ENCODE assay signal across 16 cellular contexts in genomic region chr16:85480727-85481101, GRCh38.
DNase-seq lines count a peak whose midpoint lies in the region; ATAC-seq and TF ChIP-seq lines count a peak whose summit lies in the region.
"Had no signal": no experiment of that assay in that cellular context is flagged by ENCODE, and none has a peak within 500 bp of the region (broad histone marks: within the 10 kb centered on the region; RNA-seq: fewer than 3 reads in every experiment).

No MANE protein-coding gene starts in this region.

- WGBS in mesenchymal stem cell: 86% methylated on average over 18 of the region's 18 CpGs
- WGBS in prostate gland: 75% methylated on average over 18 of the region's 18 CpGs

- H3K18ac ChIP-seq in mesenchymal stem cell (ENCODE audit: low read depth in 1 of 2, low read length in 2 of 2): no peak overlapping the region

- H3K36me3 ChIP-seq in BE2C: no peaks in the 10 kb centered on the region
- H3K36me3 ChIP-seq in mesenchymal stem cell (ENCODE audit: control insufficient read depth in 1 of 2, insufficient read depth in 2 of 2, low read depth in 1 of 2, low read length in 2 of 2): peaks cover 0 to 22% of the 10 kb centered on the region in 2 experiments
- H3K36me3 ChIP-seq in prostate gland: no peaks in the 10 kb centered on the region
- H3K36me3 ChIP-seq: upper lobe of right lung had no signal

- H2BK15ac ChIP-seq in mesenchymal stem cell (ENCODE audit: low read depth, poor library complexity, severe bottlenecking): peak overlapping the region; percentile 13

- no peak for TF ChIP-seq POLR2A in prostate gland (IDR thresholded peaks at IDR 0.05)

- no peak overlapping the region for H4K8ac ChIP-seq in mesenchymal stem cell (ENCODE audit: low read length)

- TF ChIP-seq CTCF in BE2C (IDR thresholded peaks at IDR 0.05; ENCODE audit: low read depth, low read length): no peak
- no peak for TF ChIP-seq CTCF in prostate gland (IDR thresholded peaks at IDR 0.05)

- H3K4ac ChIP-seq in mesenchymal stem cell (ENCODE audit: low read depth in 1 of 2, low read length in 2 of 2): no peak overlapping the region

- no peak overlapping the region for H3K9ac ChIP-seq in mesenchymal stem cell (ENCODE audit: low read length)

- H3K4me2 ChIP-seq in mesenchymal stem cell (ENCODE audit: low read length, poor library complexity, severe bottlenecking): peak overlapping the region; percentile 35

- intact Hi-C loops in prostate gland (cut with DNase I): no loop called here

- ATAC-seq in GM21529 (IDR thresholded peaks at IDR 0.05; ENCODE audit: unreplicated experiment) (peak; percentile 49), HG03039 (IDR thresholded peaks at IDR 0.05; ENCODE audit: unreplicated experiment) (no peak)

- H2AFZ ChIP-seq in mesenchymal stem cell (ENCODE audit: low read depth, low read length): no peak overlapping the region

- H3K27ac ChIP-seq in mesenchymal stem cell (ENCODE audit: low read length, poor library complexity, severe bottlenecking) (no peak overlapping the region), prostate gland (no peak overlapping the region)
- H3K27ac ChIP-seq: SK-N-MC, upper lobe of right lung had no signal

- 0 out of 2 replicates have a peak overlapping the region, but pooled peaks have one; percentile 23 for H3K4me3 ChIP-seq in BE2C (ENCODE audit: low read depth, low read length)
- H3K4me3 ChIP-seq in mesenchymal stem cell (ENCODE audit: insufficient read depth in 1 of 2, low read depth in 1 of 2, low read length in 2 of 2): no peak overlapping the region
- H3K4me3 ChIP-seq in prostate gland: no peak overlapping the region
- H3K4me3 ChIP-seq: SK-N-MC, upper lobe of right lung had no signal

- no peak overlapping the region for H4K91ac ChIP-seq in mesenchymal stem cell (ENCODE audit: low read length)

- no peak overlapping the region for H2BK12ac ChIP-seq in mesenchymal stem cell (ENCODE audit: low read length in 2 of 2)

- DNase-seq in BE2C: peak; percentile 66
- DNase-seq in NCI-H69 (lab: John Stamatoyannopoulos, UW): peak; percentile 29
- DNase-seq in mesenchymal stem cell: no peak
- no peak for DNase-seq in globus pallidus (ENCODE audit: low spot score)
- no peak for DNase-seq in DMS153 (lab: John Stamatoyannopoulos, UW)
- no peak for DNase-seq in prostate gland (ENCODE audit: low spot score)
- DNase-seq: activated effector memory CD4-positive, alpha-beta T cell treated with anti-CD3 and anti-CD28 coated beads, Interleukin-2, amount 50 U/mL, for 16 hours; DMS79; effector CD4-positive, alpha-beta T cell; IMR-90; NCI-H187; NK-92 treated with Interleukin-12 subunit alpha and Interleukin-12 subunit beta, amount 100 ng/mL, for 24 hours had no signal

- H3K4me1 ChIP-seq in BE2C: peaks cover 19% of the 10 kb centered on the region
- H3K4me1 ChIP-seq in mesenchymal stem cell (ENCODE audit: control insufficient read depth, insufficient read depth, low read depth, low read length): peaks cover 21% of the 10 kb centered on the region
- no peaks in the 10 kb centered on the region for H3K4me1 ChIP-seq in prostate gland (replicated peaks)
- H3K4me1 ChIP-seq: upper lobe of right lung had no signal

- H3K23ac ChIP-seq in mesenchymal stem cell (ENCODE audit: low read length in 2 of 2): no peak overlapping the region

- H2AK5ac ChIP-seq in mesenchymal stem cell (ENCODE audit: low read length, severe bottlenecking): no peak overlapping the region

- H2BK5ac ChIP-seq in mesenchymal stem cell (ENCODE audit: low read depth, low read length, poor library complexity, severe bottlenecking): no peak overlapping the region

- H2BK120ac ChIP-seq in mesenchymal stem cell (ENCODE audit: low read depth, low read length): no peak overlapping the region

- H3K14ac ChIP-seq in mesenchymal stem cell (ENCODE audit: low read length in 2 of 2): no peak overlapping the region

- peaks cover 11% of the 10 kb centered on the region for H3K79me1 ChIP-seq in mesenchymal stem cell (replicated peaks; ENCODE audit: low read length, poor library complexity, severe bottlenecking)

- H3K27me3 ChIP-seq in BE2C (no peaks in the 10 kb centered on the region), mesenchymal stem cell (ENCODE audit: control insufficient read depth in 1 of 2, insufficient read depth in 1 of 2, low read length in 2 of 2) (no peaks in the 10 kb centered on the region), prostate gland (replicated peaks; ENCODE audit: insufficient read depth) (no peaks in the 10 kb centered on the region)
- H3K27me3 ChIP-seq: upper lobe of right lung had no signal

- H3K9me3 ChIP-seq in BE2C (no peaks in the 10 kb centered on the region), mesenchymal stem cell (ENCODE audit: control insufficient read depth, low read length) (no peaks in the 10 kb centered on the region), prostate gland (no peaks in the 10 kb centered on the region)
- H3K9me3 ChIP-seq: upper lobe of right lung had no signal

Comparison
In these comparisons a context has a peak if more than half of its experiments do, and no peak if none do; other contexts are left out.
1. DNase-seq: peak in BE2C (single experiment) and NCI-H69 (single experiment); none in mesenchymal stem cell (single experiment), globus pallidus (single experiment), DMS153 (single experiment) and prostate gland (single experiment).